Comparison of ENCODE assay signal across 8 cellular contexts in the genomic region with DNA sequence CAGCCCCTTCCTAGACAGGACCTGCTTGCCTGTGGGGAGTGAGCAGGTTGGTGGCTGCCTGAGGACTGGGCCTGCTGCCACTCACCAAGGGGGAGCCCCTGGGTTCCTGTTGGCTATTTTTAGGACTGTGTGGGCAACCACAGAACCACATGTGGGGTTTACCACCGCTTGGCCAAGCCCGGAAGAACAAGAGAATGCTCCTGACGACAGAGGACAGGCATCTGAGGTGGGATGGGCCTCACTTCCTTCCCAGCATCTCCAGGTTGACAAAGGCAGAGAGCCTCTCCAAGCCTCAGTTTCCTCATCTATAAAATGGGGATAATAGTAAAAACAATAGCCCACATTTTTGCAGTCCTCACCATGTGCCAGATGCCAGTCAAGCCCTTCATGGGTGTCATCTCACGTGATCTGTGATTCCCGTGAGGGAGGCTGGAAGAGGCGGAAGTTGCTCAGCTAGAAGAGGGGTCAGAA. TPM values are rescaled to one million over a fixed set of nuclear protein-coding genes. Genes with fewer than 3 reads are reported as not detected.
DNase-seq lines count a peak whose midpoint lies in the region; ATAC-seq and TF ChIP-seq lines count a peak whose summit lies in the region.

No MANE protein-coding gene starts in this region.

- H3K27me3 ChIP-seq in suprapubic skin (no peaks in the 10 kb centered on the region), prostate gland (replicated peaks; ENCODE audit: insufficient read depth) (no peaks in the 10 kb centered on the region)

- no peaks in the 10 kb centered on the region for H3K36me3 ChIP-seq in suprapubic skin
- no peaks in the 10 kb centered on the region for H3K36me3 ChIP-seq in prostate gland

- DNase-seq in D341Med (ENCODE audit: low spot score) (peak; percentile 4), activated B cell treated with CpG ODN at 0.5 μM for 24 hours (peak; percentile 79), natural killer cell (peak; percentile 60), suprapubic skin (ENCODE audit: low spot score in 2 of 2) (no peak), prostate gland (ENCODE audit: low spot score) (no peak), NCI-H1105 (lab: John Stamatoyannopoulos, UW) (no peak)

- TF ChIP-seq POLR2A in suprapubic skin (IDR thresholded peaks at IDR 0.05) (no peak), prostate gland (IDR thresholded peaks at IDR 0.05) (no peak)

- peaks cover 30% of the 10 kb centered on the region for H3K4me1 ChIP-seq in suprapubic skin
- H3K4me1 ChIP-seq in prostate gland (replicated peaks): no peaks in the 10 kb centered on the region

- TF ChIP-seq EP300 in suprapubic skin (IDR thresholded peaks at IDR 0.05): no peak

- POLR2A ChIA-PET in activated B cell treated with CpG ODN at 0.5 μM for 24 hours (lab: Charles Lee): interaction anchor here (0.6 to 10.3 kb wide), 6 partner anchors 11 to 733 kb away, joined by 4 to 193 read pairs (median 6); partner anchors contain the start of gene LRRC32

- peaks cover 6% of the 10 kb centered on the region for H3K9me3 Mint-ChIP-seq in activated B cell treated with CpG ODN at 0.5 μM for 24 hours
- H3K9me3 Mint-ChIP-seq in natural killer cell: no peaks in the 10 kb centered on the region

- ATAC-seq in GM19397 (IDR thresholded peaks at IDR 0.05; ENCODE audit: unreplicated experiment): peak; percentile 87
- ATAC-seq in HG03378 (IDR thresholded peaks at IDR 0.05; ENCODE audit: unreplicated experiment): peak; percentile 79
- peak; percentile 59 for ATAC-seq in activated B cell treated with CpG ODN at 0.5 μM for 24 hours (ENCODE audit: low read depth)
- peak; percentile 61 to 92 (median 74) for ATAC-seq in natural killer cell

- H3K9me3 ChIP-seq in suprapubic skin (peaks cover 5% of the 10 kb centered on the region), prostate gland (no peaks in the 10 kb centered on the region)

- TF ChIP-seq CTCF in activated B cell treated with CpG ODN at 0.5 μM for 24 hours (IDR thresholded peaks at IDR 0.05) (no peak), natural killer cell (IDR thresholded peaks at IDR 0.05) (no peak), suprapubic skin (IDR thresholded peaks at IDR 0.05) (no peak), prostate gland (IDR thresholded peaks at IDR 0.05) (no peak)

- CTCF ChIA-PET in activated B cell treated with CpG ODN at 0.5 μM for 24 hours (lab: Charles Lee): interaction anchor here (1.0 to 1.4 kb wide), 5 partner anchors 11 to 47 kb away, joined by 3 to 8 read pairs (median 5); no protein-coding TSS in a partner anchor

- no peak overlapping the region for H3K27ac ChIP-seq in suprapubic skin
- no peak overlapping the region for H3K27ac ChIP-seq in prostate gland

- H3K36me3 Mint-ChIP-seq in activated B cell treated with CpG ODN at 0.5 μM for 24 hours (ENCODE audit: low read depth) (no peaks in the 10 kb centered on the region), natural killer cell (no peaks in the 10 kb centered on the region)

- H3K27ac Mint-ChIP-seq in activated B cell treated with CpG ODN at 0.5 μM for 24 hours (peak overlapping the region; percentile 89), natural killer cell (peak overlapping the region; percentile 26 to 62)

- intact Hi-C loops in activated B cell treated with CpG ODN at 0.5 μM for 24 hours (cut with micrococcal nuclease): loop anchor here (1.0 to 10.0 kb wide), 4 partner anchors 16 to 805 kb away; no protein-coding TSS in a partner anchor
- intact Hi-C loops in natural killer cell (cut with micrococcal nuclease): loop anchor here (5.0 kb wide), 1 partner anchor 45 kb away; the partner anchor contains the start of gene LRRC32
- intact Hi-C loops in prostate gland (cut with DNase I): no loop called here

- 72% methylated on average over 6 of the region's 6 CpGs for WGBS in suprapubic skin
- WGBS in prostate gland: 87% methylated on average over 6 of the region's 6 CpGs

- H3K4me3 Mint-ChIP-seq in activated B cell treated with CpG ODN at 0.5 μM for 24 hours (peak overlapping the region; percentile 74), natural killer cell (peak overlapping the region; percentile 45)

- H3K4me1 Mint-ChIP-seq in activated B cell treated with CpG ODN at 0.5 μM for 24 hours (peaks cover 63% of the 10 kb centered on the region), natural killer cell (peaks cover 21 to 34% of the 10 kb centered on the region in 2 donors)

- H3K27me3 Mint-ChIP-seq in activated B cell treated with CpG ODN at 0.5 μM for 24 hours (peaks cover 26% of the 10 kb centered on the region), natural killer cell (ENCODE audit: low read depth in 2 of 2) (peaks cover 46 to 53% of the 10 kb centered on the region in 2 donors)

- H3K4me3 ChIP-seq in suprapubic skin: no peak overlapping the region
- no peak overlapping the region for H3K4me3 ChIP-seq in prostate gland

RNA-seq across cellular contexts. Expression of gene LRRC32, which starts 43.6 kb away (rescaled TPM):
- total RNA-seq in activated B cell treated with CpG ODN at 0.5 μM for 24 hours (25.8 and 27.8 TPM in 2 replicates), natural killer cell (1 to 10 TPM in 2 of 3 donors, under 1 TPM in 1; 0.14 to 1.4 (median 1.4) TPM), suprapubic skin (10 to 100 TPM; 10.4 to 23.2 (median 17.5) TPM), prostate gland (10 to 100 TPM; 16.2 to 37.3 TPM)

Comparison
In these comparisons a context has a peak if more than half of its experiments do, and no peak if none do; other contexts are left out.
1. DNase-seq: peak in D341Med (single experiment), activated B cell treated with CpG ODN at 0.5 μM for 24 hours (single experiment) and natural killer cell (single experiment); none in suprapubic skin (0 of 2), prostate gland (single experiment) and NCI-H1105 (single experiment).
2. RNA of gene LRRC32, which starts 43.6 kb away (total RNA-seq): 16.2 to 37.3 TPM in prostate gland, 25.8 to 27.8 TPM in activated B cell treated with CpG ODN at 0.5 μM for 24 hours and 10.4 to 23.2 TPM in suprapubic skin; 0.14 to 1.4 TPM in natural killer cell; every median in the first group is over 4 times any median in the second.
3. Peak in every context shown above with its lines, with median percentiles within 50 percentile points of each other: ATAC-seq.